ENCODE assay signal across 11 cellular contexts in the genomic region with DNA sequence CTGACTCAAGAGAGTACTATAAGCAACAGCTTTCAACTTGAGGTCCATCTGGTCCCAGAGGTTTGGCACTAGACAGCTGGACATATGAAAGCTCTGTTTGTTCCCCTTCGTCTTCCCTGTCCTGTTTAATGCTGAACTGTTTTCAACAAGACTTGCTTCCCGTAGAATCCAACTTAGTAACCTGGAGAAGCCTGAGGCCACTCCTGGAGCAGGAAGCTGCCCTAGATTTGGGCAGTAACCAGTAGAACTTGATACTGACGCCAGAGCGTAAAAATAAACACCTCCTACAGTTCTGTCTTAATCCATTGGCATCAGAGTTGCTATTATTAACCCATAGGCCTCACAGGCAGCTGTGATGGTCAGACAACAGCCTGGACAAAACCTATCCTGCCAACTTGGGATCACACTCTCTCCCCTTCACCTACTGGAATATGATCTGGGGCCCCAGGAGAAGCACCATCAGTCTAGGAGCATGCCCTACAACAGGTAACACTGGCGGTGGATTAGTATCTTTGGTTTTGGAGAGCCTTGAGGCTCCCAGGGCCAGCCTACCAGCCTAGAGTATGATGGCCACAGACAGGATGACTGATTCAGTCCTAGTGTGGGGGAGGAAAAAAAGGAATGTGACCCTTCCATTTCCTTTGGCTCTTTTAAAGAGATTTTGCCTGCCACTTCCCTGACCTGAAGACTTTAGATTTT. TPM values are rescaled to one million over a fixed set of nuclear protein-coding genes. Genes with fewer than 3 reads are reported as not detected.
DNase-seq lines count a peak whose midpoint lies in the region; ATAC-seq and TF ChIP-seq lines count a peak whose summit lies in the region.
"Had no signal": no experiment of that assay in that cellular context is flagged by ENCODE, and none has a peak within 500 bp of the region (broad histone marks: within the 10 kb centered on the region; RNA-seq: fewer than 3 reads in every experiment).

No MANE protein-coding gene starts in this region.

- H3K4me3 ChIP-seq in RWPE2 (ENCODE audit: severe bottlenecking) (no peak overlapping the region), fibroblast of lung (replicated peaks in 1 of 4; ENCODE audit: control extremely low read depth in 1 of 4, insufficient read depth in 1 of 4, low read depth in 3 of 4, low read length in 4 of 4) (no peak overlapping the region), lower leg skin (ENCODE audit: low read depth, poor library complexity, severe bottlenecking) (no peak overlapping the region)
- H3K4me3 ChIP-seq: mucosa of descending colon had no signal

- peaks cover 6% of the 10 kb centered on the region for H3K36me3 ChIP-seq in RWPE2 (ENCODE audit: low read depth)
- H3K36me3 ChIP-seq in fibroblast of lung (ENCODE audit: control insufficient read depth, insufficient read depth, low read length), result no peaks in the 10 kb centered on the region

- no peaks in the 10 kb centered on the region for H4K20me1 ChIP-seq in fibroblast of lung (ENCODE audit: control insufficient read depth, extremely low read depth, insufficient read depth, low read length)

- H3K9me3 ChIP-seq in RWPE2 (ENCODE audit: severe bottlenecking) (no peaks in the 10 kb centered on the region), fibroblast of lung (ENCODE audit: control insufficient read depth, insufficient read depth, low read depth, low read length) (no peaks in the 10 kb centered on the region)
- H3K9me3 ChIP-seq: mucosa of descending colon had no signal

- 22 to 27% methylated on average over 5 of the region's 5 CpGs for WGBS in lower leg skin, 2 donors

- TF ChIP-seq CTCF in 22Rv1 (IDR thresholded peaks at IDR 0.05) (no peak), RWPE2 (IDR thresholded peaks at IDR 0.05; ENCODE audit: poor library complexity, severe bottlenecking) (no peak), fibroblast of lung (conservative IDR thresholded peaks at IDR 0.05 in 1 of 2, IDR thresholded peaks at IDR 0.05 in 1 of 2; ENCODE audit: low read depth in 1 of 2, low read length in 2 of 2) (no peak), nephron (IDR thresholded peaks at IDR 0.05; ENCODE audit: unreplicated experiment in 3 of 3) (no peak), lower leg skin (IDR thresholded peaks at IDR 0.05) (no peak)

- no peaks in the 10 kb centered on the region for H3K9me3 Mint-ChIP-seq in nephron
- H3K9me3 Mint-ChIP-seq in activated T-cell treated with anti-CD3 and anti-CD28 coated beads, Interleukin-2, amount 50 U/mL, for 24 hours, result no peaks in the 10 kb centered on the region

- H3K27ac ChIP-seq in 22Rv1 (peak overlapping the region; percentile 72), RWPE2 (ENCODE audit: poor library complexity, severe bottlenecking) (peak overlapping the region; percentile 99), fibroblast of lung (ENCODE audit: insufficient read depth, low read length) (peak overlapping the region; percentile 88)

- H3K79me2 ChIP-seq in fibroblast of lung (ENCODE audit: control insufficient read depth, insufficient read depth, low read length), result peaks cover 59% of the 10 kb centered on the region

- H3K4me1 Mint-ChIP-seq in nephron, result peaks cover 69% of the 10 kb centered on the region
- no peaks in the 10 kb centered on the region for H3K4me1 Mint-ChIP-seq in activated T-cell treated with anti-CD3 and anti-CD28 coated beads, Interleukin-2, amount 50 U/mL, for 24 hours (ENCODE audit: low read depth)

- no peak overlapping the region for H3K9ac ChIP-seq in fibroblast of lung (ENCODE audit: insufficient read depth, low read length)

- H3K27me3 ChIP-seq in RWPE2 (ENCODE audit: insufficient read depth, poor library complexity, severe bottlenecking), result no peaks in the 10 kb centered on the region
- H3K27me3 ChIP-seq in fibroblast of lung (ENCODE audit: control insufficient read depth, insufficient read depth, low read length), result no peaks in the 10 kb centered on the region

- H3K4me3 Mint-ChIP-seq in nephron, result peak overlapping the region; percentile 3 to 83 (median 45)
- no peak overlapping the region for H3K4me3 Mint-ChIP-seq in activated T-cell treated with anti-CD3 and anti-CD28 coated beads, Interleukin-2, amount 50 U/mL, for 24 hours

- intact Hi-C loops in lower leg skin (cut with DNase I; ENCODE audit: low total_unique reads), result no loop called here

- DNase-seq in RWPE2 (ENCODE audit: low spot score) (no peak), fibroblast of lung (ENCODE audit: low read depth in 2 of 2) (peak; percentile 13 to 73), NCI-H1105 treated with DMSO at 0.1 percent for 48 hours (lab: John Stamatoyannopoulos, UW) (no peak), lower leg skin (ENCODE audit: low spot score in 2 of 2) (no peak), activated gamma-delta T cell (lab: John Stamatoyannopoulos, UW) (no peak)
- no peak for DNase-seq in activated T-cell treated with anti-CD3 and anti-CD28 coated beads, Interleukin-2, amount 50 U/mL, for 24 hours
- DNase-seq: activated naive CD4-positive, alpha-beta T cell treated with anti-CD3 and anti-CD28 coated beads, Interleukin-2, amount 50 U/mL, for 16 hours; mucosa of descending colon; stimulated activated naive CD4-positive, alpha-beta T cell had no signal

- no peaks in the 10 kb centered on the region for H3K27me3 Mint-ChIP-seq in nephron (ENCODE audit: low read depth)
- H3K27me3 Mint-ChIP-seq in activated T-cell treated with anti-CD3 and anti-CD28 coated beads, Interleukin-2, amount 50 U/mL, for 24 hours, result no peaks in the 10 kb centered on the region

- no peak overlapping the region for H2AFZ ChIP-seq in fibroblast of lung (ENCODE audit: low read length)

- peak overlapping the region; percentile 79 for H3K4me2 ChIP-seq in fibroblast of lung (ENCODE audit: extremely low read depth, insufficient read depth, low read length)

- ATAC-seq in RWPE2 (ENCODE audit: low read depth), result 0 out of 3 replicates have a peak, but pooled peaks have one; percentile 5

- TF ChIP-seq POLR2A in lower leg skin (IDR thresholded peaks at IDR 0.05), result no peak

- no peaks in the 10 kb centered on the region for H3K36me3 Mint-ChIP-seq in nephron (ENCODE audit: low read depth)
- no peaks in the 10 kb centered on the region for H3K36me3 Mint-ChIP-seq in activated T-cell treated with anti-CD3 and anti-CD28 coated beads, Interleukin-2, amount 50 U/mL, for 24 hours (ENCODE audit: low read depth)

- H3K4me1 ChIP-seq in RWPE2 (ENCODE audit: insufficient read depth, poor library complexity, severe bottlenecking), result peaks cover 73% of the 10 kb centered on the region
- peaks cover 59% of the 10 kb centered on the region for H3K4me1 ChIP-seq in fibroblast of lung (ENCODE audit: control insufficient read depth, extremely low read depth, insufficient read depth, low read length)

- peak overlapping the region; percentile 89 to 96 (median 93) for H3K27ac Mint-ChIP-seq in nephron
- no peak overlapping the region for H3K27ac Mint-ChIP-seq in activated T-cell treated with anti-CD3 and anti-CD28 coated beads, Interleukin-2, amount 50 U/mL, for 24 hours

RNA-seq across cellular contexts. Expression of a gene that starts 29.2 kb away (rescaled TPM):
- 10.0 and 15.5 TPM in 2 replicates for total RNA-seq in fibroblast of lung
- 14.2 and 14.8 TPM in 2 replicates for polyA plus RNA-seq in fibroblast of lung
- 16.0 and 18.2 TPM in 2 replicates for polyA plus RNA-seq in fibroblast of lung (2012)
- polyA minus RNA-seq in fibroblast of lung (ENCODE audit: low replicate concordance), result 96.8 and 109 TPM in 2 replicates
- 10 to 100 TPM; 18.5 to 32.0 (median 30.1) TPM for total RNA-seq in lower leg skin

Comparison
In these comparisons a context has a peak if more than half of its experiments do, and no peak if none do; other contexts are left out.
1. DNase-seq: peak in fibroblast of lung (2 of 2); none in RWPE2 (single experiment), NCI-H1105 treated with DMSO at 0.1 percent for 48 hours (single experiment), lower leg skin (0 of 2), activated T-cell treated with anti-CD3 and anti-CD28 coated beads, Interleukin-2, amount 50 U/mL, for 24 hours (single experiment) and activated gamma-delta T cell (single experiment).
2. Peak in every context shown above with its lines, with median percentiles within 50 percentile points of each other: H3K27ac ChIP-seq.